In the genomic region with DNA sequence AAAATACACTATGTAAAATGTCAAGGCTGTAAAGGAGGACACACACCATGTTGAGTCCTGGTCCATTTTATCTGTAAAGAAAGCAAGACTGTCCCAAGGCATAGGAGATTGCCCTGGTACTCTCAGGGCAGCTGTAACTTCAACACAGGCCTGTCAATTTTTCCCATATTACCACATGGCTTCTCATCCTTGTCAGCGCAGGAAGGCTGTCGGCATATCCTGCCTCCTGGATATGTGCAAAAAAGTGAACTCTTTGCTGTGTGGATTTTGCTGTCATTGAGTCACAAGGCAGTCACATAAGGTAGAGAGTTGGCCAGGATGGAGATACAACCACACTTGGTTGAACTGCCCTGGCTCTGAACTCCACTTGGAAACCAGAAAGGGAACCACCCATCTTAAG, we compare ENCODE assay signal across 1 cellular context.
TF ChIP-seq lines count a peak whose summit lies in the region.

No MANE protein-coding gene starts in this region.

TF ChIP-seq in GM12878, 131 proteins besides CTCF, POLR2A, EP300 and RAD21:
- TF ChIP-seq POLR2AphosphoS2 (IDR thresholded peaks at IDR 0.05; ENCODE audit: low read depth, low read length): 0 out of 2 replicates have a peak, but pooled peaks have one; percentile 56
- no peak for TF ChIP-seq HDAC2 (IDR thresholded peaks at IDR 0.05)
- TF ChIP-seq POLR2AphosphoS5 (IDR thresholded peaks at IDR 0.05; ENCODE audit: low read length): peak; percentile 71
